8 cellular contexts compared by ENCODE assay signal in the genomic region with DNA sequence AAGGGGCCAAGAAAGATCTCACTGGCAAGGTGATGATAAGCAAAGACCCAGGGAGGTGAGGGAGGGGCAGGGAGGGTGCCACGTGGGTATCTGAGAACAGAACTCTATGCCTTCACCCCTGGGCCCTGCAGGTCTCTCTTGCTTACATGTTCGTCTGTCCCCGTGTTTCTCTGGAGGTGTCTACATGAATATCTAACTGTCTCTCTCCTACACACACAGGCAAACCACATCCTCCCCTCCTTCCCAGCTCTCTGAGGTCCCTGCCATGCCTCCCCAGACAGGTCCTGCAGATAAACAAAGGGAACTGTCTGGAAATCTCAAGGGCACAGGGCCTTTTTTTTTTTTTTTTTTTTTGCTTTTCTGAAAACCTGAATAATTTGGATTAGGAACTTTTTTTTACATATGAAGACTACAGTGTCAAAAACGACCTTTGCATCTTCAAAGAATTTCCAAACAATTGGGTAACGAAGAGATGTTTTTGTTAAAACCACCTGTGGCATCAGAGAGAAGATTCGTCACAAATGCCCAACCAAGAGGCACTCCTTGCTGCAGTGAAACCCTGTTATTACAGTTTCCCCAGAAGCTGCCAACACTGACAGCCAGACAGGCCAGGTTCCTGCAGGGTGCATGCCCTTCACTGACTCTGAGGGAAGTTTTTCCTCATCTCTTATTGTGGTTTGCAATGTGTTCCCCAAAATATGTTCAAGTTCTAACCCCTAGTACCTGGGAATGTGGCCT. TPM values are rescaled to one million over a fixed set of nuclear protein-coding genes. Genes with fewer than 3 reads are reported as not detected.
A peak's percentile ranks its signal among the peaks of the same experiment; 100 is the strongest.
DNase-seq lines count a peak whose midpoint lies in the region; ATAC-seq and TF ChIP-seq lines count a peak whose summit lies in the region.

No MANE protein-coding gene starts in this region.

- H3K9me3 ChIP-seq in BE2C (no peaks in the 10 kb centered on the region), PC-9 (ENCODE audit: insufficient read depth, low read depth) (no peaks in the 10 kb centered on the region), A673 (ENCODE audit: low read depth, low read length, poor library complexity, severe bottlenecking) (no peaks in the 10 kb centered on the region)

- H3K36me3 Mint-ChIP-seq in activated naive CD8-positive, alpha-beta T cell treated with anti-CD3 and anti-CD28 coated beads, Interleukin-2, amount 50 U/mL, for 24 hours (ENCODE audit: low read depth) = no peaks in the 10 kb centered on the region

- CTCF ChIA-PET in PC-9 (lab: Charles Lee) (interaction anchor here (1.1 kb wide), 1 partner anchor 32 kb away, joined by 3 read pairs; no protein-coding TSS in a partner anchor), A673 (lab: Charles Lee) (no interaction called here)

- H4K20me1 ChIP-seq in PC-9 (ENCODE audit: insufficient read depth) = no peaks in the 10 kb centered on the region

- H3K9me2 ChIP-seq in PC-9 (ENCODE audit: insufficient read depth) = no peaks in the 10 kb centered on the region

- intact Hi-C loops in PC-9 (cut with micrococcal nuclease; ENCODE audit: unreplicated experiment) (no loop called here), A673 (cut with micrococcal nuclease; ENCODE audit: unreplicated experiment) (no loop called here)

- POLR2A ChIA-PET in PC-9 (lab: Charles Lee; ENCODE audit: unreplicated experiment) = no interaction called here
- POLR2A ChIA-PET in A673 (lab: Charles Lee; ENCODE audit: low non-redundant PET) = no interaction called here

- peak overlapping the region; percentile 65 for H3K4me2 ChIP-seq in PC-9

- no peak overlapping the region for H3K4me3 Mint-ChIP-seq in activated naive CD8-positive, alpha-beta T cell treated with anti-CD3 and anti-CD28 coated beads, Interleukin-2, amount 50 U/mL, for 24 hours

- H3K4me1 ChIP-seq in BE2C (peaks cover 20% of the 10 kb centered on the region), PC-9 (replicated peaks; ENCODE audit: insufficient read depth) (peaks cover 20% of the 10 kb centered on the region), A673 (ENCODE audit: insufficient read depth, low read length, poor library complexity, severe bottlenecking) (no peaks in the 10 kb centered on the region)

- H3K27ac ChIP-seq in PC-9 = no peak overlapping the region
- no peak overlapping the region for H3K27ac ChIP-seq in A673 (ENCODE audit: low read depth, low read length, poor library complexity, severe bottlenecking)

- H3K4me1 Mint-ChIP-seq in activated naive CD8-positive, alpha-beta T cell treated with anti-CD3 and anti-CD28 coated beads, Interleukin-2, amount 50 U/mL, for 24 hours = peaks cover 36% of the 10 kb centered on the region

- H3K27ac Mint-ChIP-seq in activated naive CD8-positive, alpha-beta T cell treated with anti-CD3 and anti-CD28 coated beads, Interleukin-2, amount 50 U/mL, for 24 hours = peak overlapping the region; percentile 79

- BruUV-seq in PC-9 (replicated peaks; lab: Mats Ljungman, UMichigan) (no TSS peak), A673 (replicated peaks; lab: Mats Ljungman, UMichigan) (no TSS peak)

- peak overlapping the region; percentile 52 for H3K4me3 ChIP-seq in BE2C (ENCODE audit: low read depth, low read length)
- peak overlapping the region; percentile 29; the same call in 1 of the 2 replicates for H3K4me3 ChIP-seq in PC-9
- no peak overlapping the region for H3K4me3 ChIP-seq in A673 (ENCODE audit: low read depth, low read length, poor library complexity, severe bottlenecking)

- no peaks in the 10 kb centered on the region for H3K27me3 Mint-ChIP-seq in activated naive CD8-positive, alpha-beta T cell treated with anti-CD3 and anti-CD28 coated beads, Interleukin-2, amount 50 U/mL, for 24 hours

- TF ChIP-seq CTCF in BE2C (IDR thresholded peaks at IDR 0.05; ENCODE audit: low read depth, low read length) = no peak
- TF ChIP-seq CTCF in PC-9 (conservative IDR thresholded peaks at IDR 0.05) = no peak
- no peak for TF ChIP-seq CTCF in A673 (conservative IDR thresholded peaks at IDR 0.05; ENCODE audit: low read depth, low read length)

- DNase-seq in BE2C (peak; percentile 32), PC-9 (peak in 1 of 2 experiments; percentile 19), left lobe of liver (ENCODE audit: low spot score) (no peak), HuH-7.5 (ENCODE audit: low spot score) (no peak), A673 (ENCODE audit: low spot score) (no peak)
- peak; percentile 25 for DNase-seq in activated naive CD8-positive, alpha-beta T cell treated with anti-CD3 and anti-CD28 coated beads, Interleukin-2, amount 50 U/mL, for 24 hours

- ATAC-seq in activated naive CD8-positive, alpha-beta T cell treated with anti-CD3 and anti-CD28 coated beads, Interleukin-2, amount 50 U/mL, for 24 hours = peak; percentile 57
- ATAC-seq in left lobe of liver (peak; percentile 49), HG03342 (IDR thresholded peaks at IDR 0.05; ENCODE audit: unreplicated experiment) (no peak), HG03280 (IDR thresholded peaks at IDR 0.05; ENCODE audit: unreplicated experiment) (no peak)

- H3K27me3 ChIP-seq in BE2C (no peaks in the 10 kb centered on the region), PC-9 (ENCODE audit: insufficient read depth, low read depth) (no peaks in the 10 kb centered on the region), A673 (replicated peaks; ENCODE audit: insufficient read depth, low read depth, low read length, poor library complexity) (no peaks in the 10 kb centered on the region)

- H3K79me2 ChIP-seq in PC-9 (ENCODE audit: low read depth) = no peaks in the 10 kb centered on the region

- H2AFZ ChIP-seq in PC-9 = no peak overlapping the region; the same call in 1 of the 2 replicates

- H3F3A ChIP-seq in PC-9 (ENCODE audit: insufficient read depth, low read depth) = peaks cover 14% of the 10 kb centered on the region; the same call in 1 of the 2 replicates

- H3K36me3 ChIP-seq in BE2C (no peaks in the 10 kb centered on the region), PC-9 (ENCODE audit: low read depth) (no peaks in the 10 kb centered on the region), A673 (ENCODE audit: insufficient read depth, low read length, poor library complexity, severe bottlenecking) (no peaks in the 10 kb centered on the region)

- H3K9me3 Mint-ChIP-seq in activated naive CD8-positive, alpha-beta T cell treated with anti-CD3 and anti-CD28 coated beads, Interleukin-2, amount 50 U/mL, for 24 hours = no peaks in the 10 kb centered on the region

RNA-seq across cellular contexts. Expression of a gene that starts 17.8 kb away (rescaled TPM):
- polyA plus RNA-seq in BE2C (2012; ENCODE audit: insufficient read depth, insufficient read length, low read depth) = 11.6 TPM
- total RNA-seq in PC-9 (2021) (1.8 and 2.8 TPM in 2 replicates), left lobe of liver (7.5 TPM), A673 (2021) (1.1 and 1.5 TPM in 2 replicates)

RNA-seq across cellular contexts. Expression of a gene that starts 21.6 kb away (rescaled TPM):
- 44.5 TPM for polyA plus RNA-seq in BE2C (2012; ENCODE audit: insufficient read depth, insufficient read length, low read depth)
- total RNA-seq in PC-9 (2021) = 19.8 and 23.6 TPM in 2 replicates
- total RNA-seq in left lobe of liver = 17.1 TPM
- total RNA-seq in A673 (2021) = 33.1 and 35.1 TPM in 2 replicates

Comparison
In these comparisons a context has a peak if more than half of its experiments do, and no peak if none do; other contexts are left out.
1. DNase-seq: peak in BE2C (single experiment) and activated naive CD8-positive, alpha-beta T cell treated with anti-CD3 and anti-CD28 coated beads, Interleukin-2, amount 50 U/mL, for 24 hours (single experiment); none in left lobe of liver (single experiment), HuH-7.5 (single experiment) and A673 (single experiment).
2. ATAC-seq: peak in activated naive CD8-positive, alpha-beta T cell treated with anti-CD3 and anti-CD28 coated beads, Interleukin-2, amount 50 U/mL, for 24 hours (single experiment) and left lobe of liver (single experiment); none in HG03342 (single experiment) and HG03280 (single experiment).